ENCODE assay signal across 8 cellular contexts in genomic region chr9:131126059-131126426, GRCh38. TPM values are rescaled to one million over a fixed set of nuclear protein-coding genes. Genes with fewer than 3 reads are reported as not detected.
DNase-seq lines count a peak whose midpoint lies in the region; ATAC-seq, FAIRE-seq and TF ChIP-seq lines count a peak whose summit lies in the region.

No MANE protein-coding gene starts in this region.

- no peaks in the 10 kb centered on the region for H3K9me3 Mint-ChIP-seq in mesothelial cell of epicardium

- peak overlapping the region; percentile 85 for H3K4me3 ChIP-seq in left ventricle myocardium inferior
- peak overlapping the region; percentile 59 for H3K4me3 ChIP-seq in bronchial epithelial cell (ENCODE audit: low read depth, low read length)
- peak overlapping the region; percentile 64 to 72 for H3K4me3 ChIP-seq in aorta (ENCODE audit: low read length in 2 of 2)

- peaks cover 46% of the 10 kb centered on the region for H3K36me3 ChIP-seq in left ventricle myocardium inferior
- H3K36me3 ChIP-seq in bronchial epithelial cell (ENCODE audit: control insufficient read depth, insufficient read depth, low read length), result peaks cover 8% of the 10 kb centered on the region
- H3K36me3 ChIP-seq in aorta (ENCODE audit: control insufficient read depth in 1 of 2, insufficient read depth in 2 of 2, low read length in 1 of 2), result peaks cover 2 to 3% of the 10 kb centered on the region in 2 donors

- TF ChIP-seq CTCF in left ventricle myocardium inferior (IDR thresholded peaks at IDR 0.05; ENCODE audit: borderline replicate concordance) (no peak), bronchial epithelial cell (IDR thresholded peaks at IDR 0.05; ENCODE audit: insufficient read depth, low read length, severe bottlenecking) (no peak), mesothelial cell of epicardium (IDR thresholded peaks at IDR 0.05; ENCODE audit: unreplicated experiment) (no peak)

- 1 to 2% methylated on average over 11 of the region's 11 CpGs for WGBS in aorta, 2 donors

- H3K27me3 ChIP-seq in left ventricle myocardium inferior (ENCODE audit: low read depth), result no peaks in the 10 kb centered on the region
- no peaks in the 10 kb centered on the region for H3K27me3 ChIP-seq in bronchial epithelial cell (ENCODE audit: control insufficient read depth, insufficient read depth, low read length)
- H3K27me3 ChIP-seq in aorta (ENCODE audit: control insufficient read depth in 1 of 2, insufficient read depth in 2 of 2, low read length in 1 of 2), result no peaks in the 10 kb centered on the region

- H3K4me1 Mint-ChIP-seq in mesothelial cell of epicardium, result peaks cover 14% of the 10 kb centered on the region

- H3K27ac ChIP-seq in left ventricle myocardium inferior (replicated peaks), result peak overlapping the region; percentile 83
- H3K27ac ChIP-seq in aorta (ENCODE audit: low read depth in 1 of 2, low read length in 2 of 2), result peak overlapping the region in 1 of 2 donors; percentile 58

- ATAC-seq in Right ventricle myocardium superior (ENCODE audit: poor library complexity) (no peak), aorta (ENCODE audit: low FRiP score) (no peak), HG03521 (IDR thresholded peaks at IDR 0.05; ENCODE audit: unreplicated experiment) (no peak)

- H3K9me3 ChIP-seq in left ventricle myocardium inferior (replicated peaks) (no peaks in the 10 kb centered on the region), aorta (ENCODE audit: control insufficient read depth, low read length) (no peaks in the 10 kb centered on the region)

- FAIRE-seq in bronchial epithelial cell (lab: Jason Lieb, UNC), result no peak

- DNase-seq in left ventricle myocardium inferior, result no peak
- DNase-seq in Right ventricle myocardium superior, result no peak
- DNase-seq in bronchial epithelial cell (ENCODE audit: low read depth), result no peak
- DNase-seq in mesothelial cell of epicardium (ENCODE audit: low spot score in 2 of 2, unreplicated experiment in 2 of 2), result no peak
- DNase-seq in aorta, result no peak
- DNase-seq in NCI-H2171 treated with DMSO at 0.1 percent for 48 hours (lab: John Stamatoyannopoulos, UW), result no peak
- no peak for DNase-seq in NK-92 (lab: John Stamatoyannopoulos, UW; ENCODE audit: unreplicated experiment)

- intact Hi-C loops in left ventricle myocardium inferior (cut with micrococcal nuclease) (no loop called here), Right ventricle myocardium superior (cut with DNase I) (no loop called here), aorta (cut with DNase I) (loop anchor here in 1 of 2 donors (5.0 kb wide), 1 partner anchor 69 kb away; no protein-coding TSS in a partner anchor)

- peak overlapping the region; percentile 100 for H3K27ac Mint-ChIP-seq in mesothelial cell of epicardium

- H3K4me1 ChIP-seq in left ventricle myocardium inferior (peaks cover 33% of the 10 kb centered on the region), aorta (ENCODE audit: control insufficient read depth in 1 of 2, insufficient read depth in 2 of 2, low read length in 2 of 2) (no peaks in the 10 kb centered on the region)

- H3K4me3 Mint-ChIP-seq in mesothelial cell of epicardium, result peak overlapping the region; percentile 100

- peaks cover 10% of the 10 kb centered on the region for H3K36me3 Mint-ChIP-seq in mesothelial cell of epicardium

- H3K27me3 Mint-ChIP-seq in mesothelial cell of epicardium (ENCODE audit: low read depth), result no peaks in the 10 kb centered on the region

RNA-seq across cellular contexts. Expression of gene NUP214, which starts 0.7 kb away (rescaled TPM):
- total RNA-seq in left ventricle myocardium inferior (24.7 TPM), Right ventricle myocardium superior (22.4 TPM), bronchial epithelial cell (8.4 and 12.2 TPM in 2 replicates), mesothelial cell of epicardium (65.6 to 69.6 TPM (median 69.4 TPM) in 3 replicates), aorta (10 to 100 TPM; 53.2 to 63.6 TPM)
- polyA plus RNA-seq in aorta, result 10 to 100 TPM in 1 of 2 donors, 1 to 10 TPM in 1; 6.6 to 27.5 TPM

RNA-seq across cellular contexts. Expression of gene AIF1L, which starts 29.7 kb away (rescaled TPM):
- total RNA-seq in left ventricle myocardium inferior (16.5 TPM), Right ventricle myocardium superior (22.8 TPM), bronchial epithelial cell (2.6 and 7.7 TPM in 2 replicates), mesothelial cell of epicardium (20.0 to 23.1 TPM (median 20.6 TPM) in 3 replicates), aorta (10 to 100 TPM; 17.4 to 38.1 TPM)
- 10 to 100 TPM in 1 of 2 donors, 1 to 10 TPM in 1; 5.5 to 37.8 TPM for polyA plus RNA-seq in aorta
